Comparison of ENCODE assay signal across 35 cellular contexts in the genomic region with DNA sequence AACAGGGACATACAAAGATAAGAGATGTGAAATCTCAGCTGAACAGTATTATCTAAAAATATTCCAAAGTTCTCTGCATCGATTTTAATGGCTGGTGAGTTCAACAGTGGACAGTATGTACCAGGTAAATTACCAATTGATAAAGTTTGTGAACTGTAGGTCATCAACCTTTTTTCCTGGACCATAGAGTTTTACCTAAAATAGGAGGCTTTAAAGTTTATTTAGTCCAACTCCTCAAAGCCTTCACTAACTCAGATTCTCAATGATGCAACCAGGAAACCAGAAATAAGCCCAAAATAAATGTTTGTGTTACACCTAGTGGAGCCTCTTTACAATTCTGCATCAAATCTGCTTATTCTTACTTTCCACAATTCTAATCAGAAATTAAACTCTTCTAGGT.
"Had no signal": no experiment of that assay in that cellular context is flagged by ENCODE, and none has a peak within 500 bp of the region (broad histone marks: within the 10 kb centered on the region; RNA-seq: fewer than 3 reads in every experiment).

No MANE protein-coding gene starts in this region.

- H3K27ac ChIP-seq: KMS-11 had no signal

- H3K9ac ChIP-seq: KMS-11 had no signal

- H3K9me3 ChIP-seq: MG63 had no signal

- H3K27me3 ChIP-seq: MG63 had no signal

- DNase-seq: Karpas-422, Kasumi-1, KG1, MG63, MM.1S, MV-4-11, NCI-H1048, NCI-H1092, NCI-H1092 treated with DMSO at 0.1 percent for 48 hours, NCI-H1105, NCI-H1105 treated with DMSO at 0.1 percent for 48 hours, NCI-H1417, NCI-H1417 treated with DMSO at 0.1 percent for 48 hours, NCI-H1436, NCI-H1436 treated with DMSO at 0.1 percent for 48 hours, NCI-H146, NCI-H1694, NCI-H1694 treated with DMSO at 0.1 percent for 48 hours, NCI-H187, NCI-H187 treated with DMSO at 0.1 percent for 48 hours, NCI-H1930, NCI-H2029, NCI-H2029 treated with DMSO at 0.1 percent for 48 hours, NCI-H2081, NCI-H2081 treated with DMSO at 0.1 percent for 48 hours, NCI-H2107, NCI-H2171, NCI-H2171 treated with DMSO at 0.1 percent for 48 hours, NCI-H2227 treated with DMSO at 0.1 percent for 48 hours, NCI-H226, NCI-H345, NCI-H446, NCI-H446 treated with DMSO at 0.1 percent for 48 hours, NCI-H510A had no signal

- H3K4me3 ChIP-seq: MG63 had no signal

- H3K4me2 ChIP-seq: KMS-11 had no signal
